Comparison of ENCODE assay signal across 10 cellular contexts in the genomic region with DNA sequence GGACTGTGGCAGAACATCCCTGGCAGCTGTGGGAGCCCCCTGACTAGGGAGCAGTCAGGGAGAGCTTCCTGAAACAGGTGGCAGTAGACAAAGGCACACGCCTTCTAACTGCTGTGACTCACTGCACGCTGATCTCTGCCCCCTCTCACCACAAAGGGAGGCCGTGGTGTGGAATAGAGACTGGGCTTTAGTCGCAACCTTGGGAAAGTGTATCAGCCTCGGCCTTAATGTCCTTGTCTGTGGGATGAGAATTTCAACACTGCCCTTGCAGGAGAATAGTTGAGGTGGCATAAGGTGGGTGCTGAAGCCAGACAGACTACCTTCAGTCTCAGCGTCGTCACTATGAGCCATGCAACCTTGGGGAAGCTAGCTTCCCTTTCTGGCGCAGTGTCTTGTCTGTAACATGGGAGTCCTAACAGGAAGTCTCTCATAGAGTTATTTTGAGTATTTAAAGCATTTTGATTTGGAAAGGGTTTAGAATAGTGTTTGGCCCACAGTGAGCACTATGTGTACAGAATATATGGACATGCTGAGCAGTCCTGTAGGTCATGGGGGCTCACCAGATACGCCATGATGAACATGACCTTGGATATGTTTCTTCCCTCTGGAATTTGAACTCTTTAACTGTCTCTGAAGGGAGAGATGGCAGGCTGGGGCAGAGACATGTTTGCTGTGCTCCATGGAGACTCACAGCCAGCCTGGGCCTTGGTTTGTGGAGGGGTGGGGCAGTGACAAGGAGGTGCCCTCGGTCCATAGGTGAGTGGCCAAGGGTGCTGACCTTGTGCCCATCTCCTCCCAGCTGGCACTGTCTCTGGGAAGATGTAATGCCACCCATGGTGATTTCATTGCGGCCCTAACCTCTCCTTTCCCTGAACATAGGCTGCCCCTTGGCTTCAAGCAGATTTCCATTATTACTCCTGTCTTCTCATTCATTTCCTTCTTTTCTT. TPM values are rescaled to one million over a fixed set of nuclear protein-coding genes. Genes with fewer than 3 reads are reported as not detected.
DNase-seq lines count a peak whose midpoint lies in the region; ATAC-seq and TF ChIP-seq lines count a peak whose summit lies in the region.
"Had no signal": no experiment of that assay in that cellular context is flagged by ENCODE, and none has a peak within 500 bp of the region (broad histone marks: within the 10 kb centered on the region; RNA-seq: fewer than 3 reads in every experiment).

No MANE protein-coding gene starts in this region.

- no peaks in the 10 kb centered on the region for H3K79me2 ChIP-seq in hepatocyte

- peak overlapping the region; percentile 7 for H2AFZ ChIP-seq in IMR-90 (replicated peaks; ENCODE audit: low read length, poor library complexity)
- no peak overlapping the region for H2AFZ ChIP-seq in hepatocyte

- intact Hi-C loops in IMR-90 (cut with micrococcal nuclease) (no loop called here), transverse colon (cut with DNase I; ENCODE audit: low total_unique reads) (no loop called here)

- H3K36me3 ChIP-seq in IMR-90 (ENCODE audit: control insufficient read depth, insufficient read depth, low read length) (no peaks in the 10 kb centered on the region), SJSA1 (no peaks in the 10 kb centered on the region), hepatocyte (replicated peaks; ENCODE audit: insufficient read depth, low read depth) (no peaks in the 10 kb centered on the region), transverse colon (no peaks in the 10 kb centered on the region)
- H3K36me3 ChIP-seq: spleen had no signal

- H3K23ac ChIP-seq in IMR-90 (ENCODE audit: low read depth, low read length), result peak overlapping the region; percentile 26; the same call in 1 of the 2 replicates

- peak overlapping the region; percentile 9; the same call in 2 of the 3 replicates for H2BK15ac ChIP-seq in IMR-90 (ENCODE audit: low read depth, low read length)

- no peak overlapping the region for H3K9ac ChIP-seq in IMR-90 (ENCODE audit: low read depth, low read length)

- H3K27ac ChIP-seq in IMR-90 (ENCODE audit: insufficient read depth, low read length), result no peak overlapping the region
- H3K27ac ChIP-seq in SJSA1, result peak overlapping the region; percentile 49
- H3K27ac ChIP-seq in hepatocyte, result peak overlapping the region; percentile 76
- peak overlapping the region in 3 of 4 donors; percentile 6 to 20 (median 9) for H3K27ac ChIP-seq in transverse colon

- peak overlapping the region in 1 of 2 experiments; percentile 44; a peak in 1 of 4 replicates for H4K8ac ChIP-seq in IMR-90 (ENCODE audit: low read depth in 2 of 2, low read length in 2 of 2)

- dilution Hi-C loops in IMR-90 (cut with HindIII; ENCODE audit: low sequenced_read_pairs, unreplicated experiment), result no loop called here

- H3K9me1 ChIP-seq in IMR-90 (ENCODE audit: insufficient read depth, low read length), result peaks cover 17% of the 10 kb centered on the region

- BruUV-seq in IMR-90 (replicated peaks; lab: Mats Ljungman, UMichigan), result no TSS peak

- no peak overlapping the region for H3K56ac ChIP-seq in IMR-90 (ENCODE audit: extremely low read depth, insufficient read depth, low read length)

- H3K79me1 ChIP-seq in IMR-90 (ENCODE audit: low read depth in 1 of 2, low read length in 2 of 2), result peaks cover 0 to 2% of the 10 kb centered on the region in 2 experiments; a peak in 1 of 4 replicates

- peak overlapping the region; percentile 3; the same call in 1 of the 2 replicates for H4K5ac ChIP-seq in IMR-90 (ENCODE audit: low read depth, low read length)

- H3K18ac ChIP-seq in IMR-90 (ENCODE audit: low read depth, low read length), result no peak overlapping the region; the same call in 1 of the 2 replicates

- no peak for TF ChIP-seq RAD21 in IMR-90 (IDR thresholded peaks at IDR 0.05; ENCODE audit: low read length)

- WGBS in IMR-90 (ENCODE audit: extremely low coverage in 2 of 2, insufficient read length in 1 of 2), 2 experiments, result 70% methylated on average over 2 of the region's 11 CpGs; no CpG with 5 or more reads in 1 of the 2 experiments
- 65% methylated on average over 11 of the region's 11 CpGs for WGBS in hepatocyte (ENCODE audit: low lambda C conversion rate, missing lambda C conversion rate)
- 68 to 100% methylated on average over 1 to 11 of the region's 11 CpGs for WGBS in transverse colon (ENCODE audit: low coverage in 1 of 2), 2 donors

- TF ChIP-seq CTCF in IMR-90 (conservative IDR thresholded peaks at IDR 0.05; ENCODE audit: low read depth, low read length), result no peak
- no peak for TF ChIP-seq CTCF in hepatocyte (IDR thresholded peaks at IDR 0.05; ENCODE audit: poor library complexity)
- no peak for TF ChIP-seq CTCF in transverse colon (IDR thresholded peaks at IDR 0.05)

- no peaks in the 10 kb centered on the region for H3K9me3 ChIP-seq in IMR-90 (ENCODE audit: control insufficient read depth, insufficient read depth, low read length)
- H3K9me3 ChIP-seq in SJSA1 (replicated peaks), result no peaks in the 10 kb centered on the region
- no peaks in the 10 kb centered on the region for H3K9me3 ChIP-seq in hepatocyte (ENCODE audit: low read depth)
- no peaks in the 10 kb centered on the region for H3K9me3 ChIP-seq in transverse colon
- H3K9me3 ChIP-seq: spleen had no signal

- in situ Hi-C loops in IMR-90 (cut with MboI; ENCODE audit: low sequenced_read_pairs) (no loop called here), transverse colon (cut with MboI; ENCODE audit: low pct_ligation_motif_present in 1 of 4, low pct_unique_long_range_greater_than_20kb in 1 of 4, low sequenced_read_pairs in 3 of 4) (no loop called here)

- POLR2A ChIA-PET in IMR-90 (lab: Charles Lee; ENCODE audit: unreplicated experiment), result no interaction called here

- TF ChIP-seq POLR2A in IMR-90 (IDR thresholded peaks at IDR 0.05; ENCODE audit: low read depth, low read length) (no peak), transverse colon (IDR thresholded peaks at IDR 0.05) (no peak)

- H4K91ac ChIP-seq in IMR-90 (ENCODE audit: insufficient read depth, low read depth, low read length), result peak overlapping the region; percentile 33; the same call in 1 of the 2 replicates

- H2AK9ac ChIP-seq in IMR-90 (replicated peaks; ENCODE audit: low read depth, low read length, poor library complexity), result peak overlapping the region; percentile 3

- 0 out of 2 replicates have a peak overlapping the region, but pooled peaks have one; percentile 5 for H3K4me2 ChIP-seq in IMR-90 (ENCODE audit: low read depth, low read length)
- H3K4me2 ChIP-seq in hepatocyte, result no peak overlapping the region

- peak overlapping the region; percentile 1 for H2BK120ac ChIP-seq in IMR-90 (ENCODE audit: low read depth, low read length)

- H2BK20ac ChIP-seq in IMR-90 (ENCODE audit: low read depth, low read length), result peak overlapping the region; percentile 2; the same call in 1 of the 2 replicates

- CTCF ChIA-PET in IMR-90 (lab: Yijun Ruan, JAX), result no interaction called here

- no peaks in the 10 kb centered on the region for H3K27me3 ChIP-seq in IMR-90 (ENCODE audit: control insufficient read depth, insufficient read depth, low read length)
- no peaks in the 10 kb centered on the region for H3K27me3 ChIP-seq in SJSA1 (replicated peaks)
- H3K27me3 ChIP-seq in hepatocyte, result no peaks in the 10 kb centered on the region
- H3K27me3 ChIP-seq in transverse colon, result no peaks in the 10 kb centered on the region

- TF ChIP-seq EP300 in transverse colon (IDR thresholded peaks at IDR 0.05; ENCODE audit: low read depth), result no peak

- H3K14ac ChIP-seq in IMR-90 (replicated peaks; ENCODE audit: low read depth, low read length), result peak overlapping the region; percentile 15; the same call in 1 of the 2 replicates

- H3K4ac ChIP-seq in IMR-90 (ENCODE audit: low read depth, low read length), result peak overlapping the region; percentile 34

- H4K20me1 ChIP-seq in IMR-90 (ENCODE audit: insufficient read depth, low read length) (no peaks in the 10 kb centered on the region), hepatocyte (ENCODE audit: insufficient read depth, poor library complexity, severe bottlenecking) (no peaks in the 10 kb centered on the region)

- H2AK5ac ChIP-seq in IMR-90 (ENCODE audit: low read depth, low read length), result peak overlapping the region; percentile 74

- peaks cover 11% of the 10 kb centered on the region; the same call in 1 of the 2 replicates for H3K4me1 ChIP-seq in IMR-90 (ENCODE audit: control insufficient read depth, insufficient read depth, low read length)
- peaks cover 72% of the 10 kb centered on the region for H3K4me1 ChIP-seq in SJSA1 (replicated peaks)
- H3K4me1 ChIP-seq in hepatocyte (ENCODE audit: insufficient read depth), result peaks cover 29% of the 10 kb centered on the region
- peaks cover 0 to 14% (median 10%) of the 10 kb centered on the region in 4 donors for H3K4me1 ChIP-seq in transverse colon

- H3K9me2 ChIP-seq in hepatocyte (replicated peaks; ENCODE audit: insufficient read depth), result no peaks in the 10 kb centered on the region

- DNase-seq in IMR-90 (peak; percentile 65), SJSA1 (ENCODE audit: low read depth in 1 of 2, low spot score in 2 of 2) (peak in 1 of 2 experiments; percentile 46), hepatocyte (ENCODE audit: low spot score) (peak; percentile 59), transverse colon (peak; percentile 50), amniotic stem cell (lab: John Stamatoyannopoulos, UW) (no peak), NCI-H345 (lab: John Stamatoyannopoulos, UW) (no peak), HuH-7.5 (ENCODE audit: low spot score) (no peak)
- DNase-seq: activated CD4-positive, alpha-beta T cell treated with anti-CD3 and anti-CD28 coated beads, Interleukin-2, amount 50 U/mL, for 48 hours; NCI-H2171; spleen had no signal

- ATAC-seq in IMR-90 (ENCODE audit: low read depth), result no peak

- no peak overlapping the region for H2BK5ac ChIP-seq in IMR-90 (ENCODE audit: low read depth, low read length, poor library complexity, severe bottlenecking)

- H3K4me3 ChIP-seq in IMR-90 (ENCODE audit: insufficient read depth, low read depth, low read length), result no peak overlapping the region
- H3K4me3 ChIP-seq in SJSA1, result no peak overlapping the region
- H3K4me3 ChIP-seq in hepatocyte, result no peak overlapping the region
- no peak overlapping the region for H3K4me3 ChIP-seq in transverse colon
- H3K4me3 ChIP-seq: spleen had no signal

TF ChIP-seq in IMR-90, 13 proteins besides CTCF, POLR2A, EP300 and RAD21 (continues in another document):
- peak; percentile 45; the same call in 1 of the 2 replicates for TF ChIP-seq CEBPB (IDR thresholded peaks at IDR 0.05; ENCODE audit: low read depth, low read length)

RNA-seq across cellular contexts. Expression of a gene that starts 29.5 kb away (rescaled TPM):
- total RNA-seq in IMR-90 (2012; rRNA removed), result 13.3 and 15.8 TPM in 2 replicates
- polyA plus RNA-seq in IMR-90 (2012; rRNA removed), result 17.6 and 17.9 TPM in 2 replicates
- 8.3 and 14.6 TPM in 2 replicates for polyA plus RNA-seq in IMR-90 (2012; cell fraction: cytosol; rRNA removed)
- polyA plus RNA-seq in IMR-90 (2012; cell fraction: nucleus; rRNA removed; ENCODE audit: low replicate concordance), result 22.6 and 22.9 TPM in 2 replicates
- total RNA-seq in SJSA1 (2014; rRNA removed; shearing (Covaris generic)), result 52.2 and 64.5 TPM in 2 replicates
- 66.2 and 71.1 TPM in 2 replicates for total RNA-seq in hepatocyte
- polyA plus RNA-seq in hepatocyte, result 61.5 and 65.4 TPM in 2 replicates
- total RNA-seq in transverse colon, result 100 to 1,000 TPM in 1 of 4 donors, 10 to 100 TPM in 3; 76.0 to 199 (median 77.1) TPM

Comparison
In these comparisons a context has a peak if more than half of its experiments do, and no peak if none do; other contexts are left out.
1. DNase-seq: peak in IMR-90 (single experiment), hepatocyte (single experiment) and transverse colon (single experiment); none in amniotic stem cell (single experiment), NCI-H345 (single experiment) and HuH-7.5 (single experiment).